Comparison of ENCODE assay signal across 11 cellular contexts in the genomic region with DNA sequence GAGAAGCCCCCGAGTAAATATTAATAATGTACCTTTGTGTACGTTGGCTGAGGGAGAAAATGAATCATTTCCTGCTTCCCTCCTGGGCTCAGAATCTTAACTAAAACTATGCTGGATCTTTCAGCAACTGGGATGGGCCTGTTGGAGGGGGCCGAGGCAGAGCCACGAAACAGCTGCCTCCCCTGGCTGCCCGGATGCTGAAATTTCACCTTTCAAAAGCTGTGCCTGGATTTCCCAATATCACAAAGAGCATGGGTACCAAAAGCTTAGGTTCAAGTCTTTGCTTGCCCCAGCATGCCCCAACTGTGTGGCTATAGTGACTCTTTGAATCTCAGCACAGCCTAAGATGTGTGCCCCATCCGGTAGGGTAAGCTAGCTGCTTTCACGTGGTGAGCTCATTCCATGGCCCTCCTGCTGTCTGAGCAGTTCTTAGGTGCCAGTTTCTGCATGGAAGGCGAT.
DNase-seq lines count a peak whose midpoint lies in the region; ATAC-seq lines count a peak whose summit lies in the region.
"Had no signal": no experiment of that assay in that cellular context is flagged by ENCODE, and none has a peak within 500 bp of the region (broad histone marks: within the 10 kb centered on the region; RNA-seq: fewer than 3 reads in every experiment).

No MANE protein-coding gene starts in this region.

- H3K27ac ChIP-seq in mesodermal cell (ENCODE audit: low read depth, low read length, severe bottlenecking): peak overlapping the region; percentile 92
- H3K27ac ChIP-seq: upper lobe of left lung had no signal

- no peaks in the 10 kb centered on the region for H3K9me3 ChIP-seq in mesodermal cell (ENCODE audit: control insufficient read depth, low read length)
- H3K9me3 ChIP-seq: heart left ventricle, upper lobe of left lung had no signal

- H3K36me3 ChIP-seq in mesodermal cell (ENCODE audit: control insufficient read depth, insufficient read depth, low read length): no peaks in the 10 kb centered on the region
- H3K36me3 ChIP-seq: heart left ventricle, upper lobe of left lung had no signal

- no peaks in the 10 kb centered on the region for H3K9me3 Mint-ChIP-seq in activated T-helper 2 cell treated with anti-CD3 and anti-CD28 coated beads, Interferon-gamma antibody, Interleukin-2, Interleukin-4, amounts not matched to agents 10 μg/mL and 5 μg/mL and 100 μg/mL, durations not matched to agents 14 hours and 24 hours and 36 hours

- peak; percentile 83 for DNase-seq in DMS153 treated with DMSO at 0.1 percent for 48 hours (lab: John Stamatoyannopoulos, UW; ENCODE audit: unreplicated experiment)
- peak; percentile 18 for DNase-seq in NCI-H1092 (lab: John Stamatoyannopoulos, UW)
- no peak for DNase-seq in activated T-helper 2 cell treated with anti-CD3 and anti-CD28 coated beads, Interferon-gamma antibody, Interleukin-2, Interleukin-4, amounts not matched to agents 10 μg/mL and 5 μg/mL and 100 μg/mL, durations not matched to agents 14 hours and 24 hours and 36 hours (ENCODE audit: low spot score)
- DNase-seq in posterior cingulate gyrus: no peak
- DNase-seq: heart left ventricle, NCI-H446, upper lobe of left lung had no signal

- H3K4me3 Mint-ChIP-seq in activated T-helper 2 cell treated with anti-CD3 and anti-CD28 coated beads, Interferon-gamma antibody, Interleukin-2, Interleukin-4, amounts not matched to agents 10 μg/mL and 5 μg/mL and 100 μg/mL, durations not matched to agents 14 hours and 24 hours and 36 hours (ENCODE audit: low read depth): no peak overlapping the region

- ATAC-seq in HG02870 (IDR thresholded peaks at IDR 0.05; ENCODE audit: unreplicated experiment) (no peak), HG02678 (IDR thresholded peaks at IDR 0.05; ENCODE audit: unreplicated experiment) (no peak), GM18870 (IDR thresholded peaks at IDR 0.05; ENCODE audit: unreplicated experiment) (no peak)

- H3K27ac Mint-ChIP-seq in activated T-helper 2 cell treated with anti-CD3 and anti-CD28 coated beads, Interferon-gamma antibody, Interleukin-2, Interleukin-4, amounts not matched to agents 10 μg/mL and 5 μg/mL and 100 μg/mL, durations not matched to agents 14 hours and 24 hours and 36 hours: peak overlapping the region; percentile 86

- H3K4me1 ChIP-seq in mesodermal cell (ENCODE audit: control insufficient read depth, insufficient read depth, low read length, poor library complexity, severe bottlenecking): peaks cover 34% of the 10 kb centered on the region

- H3K36me3 Mint-ChIP-seq in activated T-helper 2 cell treated with anti-CD3 and anti-CD28 coated beads, Interferon-gamma antibody, Interleukin-2, Interleukin-4, amounts not matched to agents 10 μg/mL and 5 μg/mL and 100 μg/mL, durations not matched to agents 14 hours and 24 hours and 36 hours (ENCODE audit: low read depth): no peaks in the 10 kb centered on the region

- intact Hi-C loops in activated T-helper 2 cell treated with anti-CD3 and anti-CD28 coated beads, Interferon-gamma antibody, Interleukin-2, Interleukin-4, amounts not matched to agents 10 μg/mL and 5 μg/mL and 100 μg/mL, durations not matched to agents 14 hours and 24 hours and 36 hours (cut with micrococcal nuclease): loop anchor here (5.0 to 10.0 kb wide), 3 partner anchors 85 to 472 kb away; a partner anchor contains a TSS
- intact Hi-C loops in posterior cingulate gyrus (cut with DNase I): loop anchor here (10.0 kb wide), 1 partner anchor 465 kb away; no protein-coding TSS in a partner anchor

- H3K27me3 Mint-ChIP-seq in activated T-helper 2 cell treated with anti-CD3 and anti-CD28 coated beads, Interferon-gamma antibody, Interleukin-2, Interleukin-4, amounts not matched to agents 10 μg/mL and 5 μg/mL and 100 μg/mL, durations not matched to agents 14 hours and 24 hours and 36 hours (ENCODE audit: low read depth): peaks cover 18% of the 10 kb centered on the region

- peaks cover 52% of the 10 kb centered on the region for H3K4me1 Mint-ChIP-seq in activated T-helper 2 cell treated with anti-CD3 and anti-CD28 coated beads, Interferon-gamma antibody, Interleukin-2, Interleukin-4, amounts not matched to agents 10 μg/mL and 5 μg/mL and 100 μg/mL, durations not matched to agents 14 hours and 24 hours and 36 hours (ENCODE audit: low read depth)

- H3K4me3 ChIP-seq in mesodermal cell (ENCODE audit: extremely low read depth, insufficient read depth, low read length, poor library complexity, severe bottlenecking): no peak overlapping the region
- H3K4me3 ChIP-seq: heart left ventricle, upper lobe of left lung had no signal

- WGBS in mesodermal cell (ENCODE audit: insufficient coverage in 2 of 2), 2 experiments: 74 to 77% methylated on average over 6 of the region's 8 CpGs

Comparison
In these comparisons a context has a peak if more than half of its experiments do, and no peak if none do; other contexts are left out.
1. DNase-seq: peak in DMS153 treated with DMSO at 0.1 percent for 48 hours (single experiment) and NCI-H1092 (single experiment); none in activated T-helper 2 cell treated with anti-CD3 and anti-CD28 coated beads, Interferon-gamma antibody, Interleukin-2, Interleukin-4, amounts not matched to agents 10 μg/mL and 5 μg/mL and 100 μg/mL, durations not matched to agents 14 hours and 24 hours and 36 hours (single experiment) and posterior cingulate gyrus (0 of 10).